ENCODE assay signal across 9 cellular contexts in genomic region chr1:226223786-226224244, GRCh38. TPM values are rescaled to one million over a fixed set of nuclear protein-coding genes. Genes with fewer than 3 reads are reported as not detected.
DNase-seq lines count a peak whose midpoint lies in the region; ATAC-seq, FAIRE-seq and TF ChIP-seq lines count a peak whose summit lies in the region.
"Had no signal": no experiment of that assay in that cellular context is flagged by ENCODE, and none has a peak within 500 bp of the region (broad histone marks: within the 10 kb centered on the region; RNA-seq: fewer than 3 reads in every experiment).

No MANE protein-coding gene starts in this region.

- H3K36me3 ChIP-seq in Karpas-422 (ENCODE audit: insufficient read depth, low read length): peaks cover 5% of the 10 kb centered on the region; the same call in 1 of the 2 replicates
- H3K36me3 ChIP-seq in astrocyte (ENCODE audit: insufficient read depth, low read length): no peaks in the 10 kb centered on the region
- peaks cover 0 to 2% of the 10 kb centered on the region in 2 experiments; a peak in 1 of 5 replicates for H3K36me3 ChIP-seq in HepG2 (replicated peaks in 1 of 2; ENCODE audit: control insufficient read depth in 1 of 2, insufficient read depth in 2 of 2, low read length in 2 of 2)
- no peaks in the 10 kb centered on the region for H3K36me3 ChIP-seq in aorta (ENCODE audit: control insufficient read depth in 1 of 2, insufficient read depth in 2 of 2, low read length in 1 of 2)

- H3K27me3 ChIP-seq in Karpas-422 (ENCODE audit: low read length) (no peaks in the 10 kb centered on the region), astrocyte (ENCODE audit: insufficient read depth, low read length) (peaks cover 3% of the 10 kb centered on the region), HepG2 (ENCODE audit: control insufficient read depth in 1 of 2, insufficient read depth in 2 of 2, low read length in 2 of 2) (no peaks in the 10 kb centered on the region; a peak in 1 of 5 replicates), aorta (ENCODE audit: control insufficient read depth in 1 of 2, insufficient read depth in 2 of 2, low read length in 1 of 2) (no peaks in the 10 kb centered on the region)

- in situ Hi-C loops in HepG2 (cut with HindIII; ENCODE audit: extremely low pct_ligation_motif_present, low pct_unique_long_range_greater_than_20kb): no loop called here

- no CpG with 5 or more reads among the region's 55 CpGs for WGBS in HepG2 (ENCODE audit: low lambda C conversion rate)
- WGBS in aorta, 2 donors: 1 to 2% methylated on average over 48 to 55 of the region's 55 CpGs

- H3K36me3 Mint-ChIP-seq in astrocyte (ENCODE audit: low read depth, unreplicated experiment): no peaks in the 10 kb centered on the region

- TF ChIP-seq EP300 in HepG2 (IDR thresholded peaks at IDR 0.05; ENCODE audit: low read depth in 2 of 2, low read length in 2 of 2): no peak
- TF ChIP-seq EP300 in HepG2 (CRISPR knock-in tag; IDR thresholded peaks at IDR 0.05; ENCODE audit: borderline replicate concordance): no peak

- BruUV-seq in HepG2 (replicated peaks; lab: Mats Ljungman, UMichigan): no TSS peak

- H3K27ac ChIP-seq in Karpas-422 (ENCODE audit: low read length) (peak overlapping the region; percentile 71), astrocyte (ENCODE audit: low read depth, low read length) (no peak overlapping the region), HepG2 (ENCODE audit: extremely low read length, insufficient read depth, low read length) (peak overlapping the region; percentile 87), aorta (ENCODE audit: low read depth in 1 of 2, low read length in 2 of 2) (no peak overlapping the region)

- H3K4me1 Mint-ChIP-seq in astrocyte (ENCODE audit: low read depth, unreplicated experiment): no peaks in the 10 kb centered on the region

- peaks cover 53% of the 10 kb centered on the region for H3K4me1 ChIP-seq in Karpas-422 (ENCODE audit: low read length)
- no peaks in the 10 kb centered on the region for H3K4me1 ChIP-seq in astrocyte (ENCODE audit: insufficient read depth, low read length)
- H3K4me1 ChIP-seq in HepG2 (ENCODE audit: insufficient read depth, low read length): peaks cover 71% of the 10 kb centered on the region
- H3K4me1 ChIP-seq in aorta (ENCODE audit: control insufficient read depth in 1 of 2, insufficient read depth in 2 of 2, low read length in 2 of 2): no peaks in the 10 kb centered on the region

- peaks cover 32% of the 10 kb centered on the region for H3K27me3 Mint-ChIP-seq in astrocyte (ENCODE audit: low read depth, unreplicated experiment)

- intact Hi-C loops in HepG2 (cut with micrococcal nuclease; ENCODE audit: unreplicated experiment) (no loop called here), aorta (cut with DNase I) (no loop called here)

- H3K27ac Mint-ChIP-seq in astrocyte (ENCODE audit: unreplicated experiment): no peak overlapping the region

- POLR2A ChIA-PET in HepG2 (lab: Yijun Ruan, JAX): interaction anchor here (1.0 to 1.4 kb wide), 2 partner anchors 13 to 85 kb away, joined by 3 to 4 read pairs; partner anchors contain the start of gene LIN9

- TF ChIP-seq POLR2A in HepG2 (IDR thresholded peaks at IDR 0.05; ENCODE audit: insufficient read depth in 1 of 2, low read depth in 2 of 2, low read length in 2 of 2): no peak; a peak in 1 of 4 replicates

- TF ChIP-seq RAD21 in HepG2 (CRISPR knock-in tag; IDR thresholded peaks at IDR 0.05): no peak; the same call in 1 of the 2 replicates

- CTCF ChIA-PET in HepG2 (lab: Yijun Ruan, JAX; ENCODE audit: low intra/inter-chr PET ratio, low total read pairs): no interaction called here

- no peaks in the 10 kb centered on the region for H3K79me2 ChIP-seq in Karpas-422 (ENCODE audit: low read length)
- no peaks in the 10 kb centered on the region for H3K79me2 ChIP-seq in astrocyte (ENCODE audit: insufficient read depth, low read length)
- H3K79me2 ChIP-seq in HepG2 (ENCODE audit: insufficient read depth, low read length): no peaks in the 10 kb centered on the region

- no peak for DNase-seq in activated CD4-positive, CD25-positive, alpha-beta regulatory T cell treated with anti-CD3 and anti-CD28 coated beads, Interleukin-2, amount 50 U/mL, for 72 hours
- peak; percentile 80 for DNase-seq in Karpas-422
- DNase-seq in astrocyte (ENCODE audit: low read depth): peak; percentile 4
- DNase-seq in HepG2 (ENCODE audit: low spot score): no peak
- DNase-seq in aorta: no peak
- DNase-seq in HT-29 (ENCODE audit: low spot score): no peak

- no peaks in the 10 kb centered on the region for H3K9me3 Mint-ChIP-seq in astrocyte (ENCODE audit: unreplicated experiment)

- H3K4me3 Mint-ChIP-seq in astrocyte (ENCODE audit: unreplicated experiment): peak overlapping the region; percentile 68

- H3K9me2 ChIP-seq in Karpas-422 (replicated peaks; ENCODE audit: insufficient read depth, low read length): no peaks in the 10 kb centered on the region

- H3K9me3 ChIP-seq in Karpas-422 (ENCODE audit: low read length): no peaks in the 10 kb centered on the region
- no peaks in the 10 kb centered on the region for H3K9me3 ChIP-seq in astrocyte (ENCODE audit: insufficient read depth, low read depth, low read length)
- no peaks in the 10 kb centered on the region for H3K9me3 ChIP-seq in HepG2 (ENCODE audit: low read length)
- H3K9me3 ChIP-seq in aorta (ENCODE audit: control insufficient read depth, low read length): no peaks in the 10 kb centered on the region

- H3K4me3 ChIP-seq in Karpas-422 (ENCODE audit: low read length) (peak overlapping the region; percentile 85), astrocyte (ENCODE audit: insufficient read depth, low read depth, low read length) (peak overlapping the region; percentile 49), HepG2 (replicated peaks in 1 of 3; ENCODE audit: insufficient read depth in 1 of 3, low read depth in 2 of 3, low read length in 3 of 3) (peak overlapping the region; percentile 87 to 90 (median 90)), aorta (ENCODE audit: low read length in 2 of 2) (peak overlapping the region; percentile 49 to 55)

- FAIRE-seq in astrocyte (lab: Jason Lieb, UNC) (no peak), HepG2 (lab: Jason Lieb, UNC) (no peak)
- FAIRE-seq: endometrium had no signal

- H3K9ac ChIP-seq in Karpas-422 (ENCODE audit: low read length) (peak overlapping the region; percentile 80), astrocyte (ENCODE audit: low read length) (no peak overlapping the region), HepG2 (ENCODE audit: insufficient read depth, low read depth, low read length) (peak overlapping the region; percentile 74)

- H2AFZ ChIP-seq in Karpas-422 (ENCODE audit: low read length) (0 out of 2 replicates have a peak overlapping the region, but pooled peaks have one; percentile 78), astrocyte (ENCODE audit: low read depth, low read length) (peak overlapping the region; percentile 92), HepG2 (ENCODE audit: low read length) (no peak overlapping the region)

- no peaks in the 10 kb centered on the region for H4K20me1 ChIP-seq in Karpas-422 (ENCODE audit: insufficient read depth, low read depth, low read length)
- no peaks in the 10 kb centered on the region for H4K20me1 ChIP-seq in astrocyte (ENCODE audit: insufficient read depth, low read length)
- H4K20me1 ChIP-seq in HepG2 (ENCODE audit: insufficient read depth, low read length): no peaks in the 10 kb centered on the region

- H3K4me2 ChIP-seq in Karpas-422 (ENCODE audit: low read depth, low read length, poor library complexity, severe bottlenecking) (peak overlapping the region; percentile 79), astrocyte (ENCODE audit: low read length) (peak overlapping the region; percentile 87), HepG2 (ENCODE audit: low read depth, low read length) (peak overlapping the region; percentile 88)

- TF ChIP-seq CTCF in astrocyte (IDR thresholded peaks at IDR 0.05; ENCODE audit: insufficient read depth, low read depth, low read length) (no peak), HepG2 (CRISPR knock-in tag; IDR thresholded peaks at IDR 0.05) (peak; percentile 63)

- peak; percentile 17 to 36 for ATAC-seq in activated CD4-positive, CD25-positive, alpha-beta regulatory T cell treated with anti-CD3 and anti-CD28 coated beads, Interleukin-2, amount 50 U/mL, for 24 hours
- ATAC-seq in GM21737 (IDR thresholded peaks at IDR 0.05; ENCODE audit: unreplicated experiment) (peak; percentile 59), HepG2 (peak; percentile 9; the same call in 2 of the 3 replicates), aorta (ENCODE audit: low FRiP score) (no peak)

RNA-seq across cellular contexts. Expression of gene MIXL1, which starts 0.4 kb away (rescaled TPM):
- total RNA-seq in Karpas-422 (2014; rRNA removed; shearing (Covaris generic); ENCODE audit: low replicate concordance): 9.2 and 20.8 TPM in 2 replicates
- total RNA-seq in astrocyte (0.16 TPM in 1 of 2 replicates, not detected in the other), HepG2 (2016; rRNA removed; fragmentation: Illumina TruSeq; extraction: Trizol) (7.6 and 8.6 TPM in 2 replicates), aorta (under 1 TPM; 0.19 to 0.51 TPM)
- 2.6 and 2.8 TPM in 2 replicates for total RNA-seq in HepG2 (2016; cell fraction: cytosol; rRNA removed; fragmentation: Illumina TruSeq; extraction: Trizol; ENCODE audit: low read depth)
- total RNA-seq in HepG2 (2016; cell fraction: insoluble cytoplasmic fraction; rRNA removed; fragmentation: Illumina TruSeq; extraction: Trizol): 8.2 and 9.4 TPM in 2 replicates
- total RNA-seq in HepG2 (2016; cell fraction: membrane; rRNA removed; fragmentation: Illumina TruSeq; extraction: Trizol): 9.0 and 9.1 TPM in 2 replicates
- total RNA-seq in HepG2 (2016; cell fraction: nucleus; rRNA removed; fragmentation: Illumina TruSeq; extraction: Trizol): 3.9 and 5.5 TPM in 2 replicates
- polyA plus RNA-seq in HepG2 (2011; rRNA removed) (12.5 and 18.5 TPM in 2 replicates), aorta (not detected)
- polyA plus RNA-seq in HepG2 (2011; cell fraction: cytosol; rRNA removed): 13.8 and 17.1 TPM in 2 replicates
- 2.2 and 4.1 TPM in 2 replicates for polyA plus RNA-seq in HepG2 (2011; cell fraction: nucleus; rRNA removed)
- 5.2 and 28.7 TPM in 2 replicates for polyA plus RNA-seq in HepG2 (2012)
- polyA plus RNA-seq in HepG2 (2016; cell fraction: cytosol; fragmentation: Illumina TruSeq; extraction: Trizol; ENCODE audit: low read depth): 8.5 and 8.8 TPM in 2 replicates
- polyA plus RNA-seq in HepG2 (2016; cell fraction: insoluble cytoplasmic fraction; fragmentation: Illumina TruSeq; extraction: Trizol; ENCODE audit: low read depth): 33.2 and 42.8 TPM in 2 replicates
- 21.0 and 21.4 TPM in 2 replicates for polyA plus RNA-seq in HepG2 (2016; cell fraction: membrane; fragmentation: Illumina TruSeq; extraction: Trizol; ENCODE audit: low read depth)
- polyA plus RNA-seq in HepG2 (2016; cell fraction: nucleus; fragmentation: Illumina TruSeq; extraction: Trizol; ENCODE audit: insufficient read depth, low read depth): 17.4 and 21.8 TPM in 2 replicates
- 29.1 TPM in 1 of 2 replicates, not detected in the other for polyA minus RNA-seq in HepG2 (2011; rRNA and poly(A)+ RNA removed; ENCODE audit: low replicate concordance)
- 8.1 and 8.9 TPM in 2 replicates for polyA minus RNA-seq in HepG2 (2011; cell fraction: cytosol; rRNA and poly(A)+ RNA removed)
- 4.1 and 5.3 TPM in 2 replicates for polyA minus RNA-seq in HepG2 (2011; cell fraction: nucleus; rRNA and poly(A)+ RNA removed)
- total RNA-seq in HT-29 (2014; rRNA removed; shearing (Covaris generic)): not detected in 2 replicates

RNA-seq across cellular contexts. Expression of gene ACBD3, which starts 37.3 kb away (rescaled TPM):
- 20.6 and 25.2 TPM in 2 replicates for total RNA-seq in Karpas-422 (2014; rRNA removed; shearing (Covaris generic); ENCODE audit: low replicate concordance)
- total RNA-seq in astrocyte (66.7 and 69.4 TPM in 2 replicates), HepG2 (2016; rRNA removed; fragmentation: Illumina TruSeq; extraction: Trizol) (39.3 and 59.0 TPM in 2 replicates), aorta (10 to 100 TPM; 41.6 to 45.5 TPM)
- 2.3 and 3.6 TPM in 2 replicates for total RNA-seq in HepG2 (2016; cell fraction: cytosol; rRNA removed; fragmentation: Illumina TruSeq; extraction: Trizol; ENCODE audit: low read depth)
- 39.7 and 56.7 TPM in 2 replicates for total RNA-seq in HepG2 (2016; cell fraction: insoluble cytoplasmic fraction; rRNA removed; fragmentation: Illumina TruSeq; extraction: Trizol)
- 10.1 and 13.7 TPM in 2 replicates for total RNA-seq in HepG2 (2016; cell fraction: membrane; rRNA removed; fragmentation: Illumina TruSeq; extraction: Trizol)
- 22.6 and 23.2 TPM in 2 replicates for total RNA-seq in HepG2 (2016; cell fraction: nucleus; rRNA removed; fragmentation: Illumina TruSeq; extraction: Trizol)
- polyA plus RNA-seq in HepG2 (2011; rRNA removed) (19.4 and 24.3 TPM in 2 replicates), aorta (10 to 100 TPM; 14.2 to 25.4 TPM)
- polyA plus RNA-seq in HepG2 (2011; cell fraction: cytosol; rRNA removed): 12.3 and 17.8 TPM in 2 replicates
- 8.4 and 8.6 TPM in 2 replicates for polyA plus RNA-seq in HepG2 (2011; cell fraction: nucleus; rRNA removed)
- polyA plus RNA-seq in HepG2 (2012): 17.3 and 26.9 TPM in 2 replicates
- polyA plus RNA-seq in HepG2 (2016; cell fraction: cytosol; fragmentation: Illumina TruSeq; extraction: Trizol; ENCODE audit: low read depth): 1.1 and 1.2 TPM in 2 replicates
- polyA plus RNA-seq in HepG2 (2016; cell fraction: insoluble cytoplasmic fraction; fragmentation: Illumina TruSeq; extraction: Trizol; ENCODE audit: low read depth): 54.1 and 54.3 TPM in 2 replicates
- 4.5 and 5.6 TPM in 2 replicates for polyA plus RNA-seq in HepG2 (2016; cell fraction: membrane; fragmentation: Illumina TruSeq; extraction: Trizol; ENCODE audit: low read depth)
- 27.5 and 28.4 TPM in 2 replicates for polyA plus RNA-seq in HepG2 (2016; cell fraction: nucleus; fragmentation: Illumina TruSeq; extraction: Trizol; ENCODE audit: insufficient read depth, low read depth)
- polyA minus RNA-seq in HepG2 (2011; rRNA and poly(A)+ RNA removed; ENCODE audit: low replicate concordance): 11.0 and 11.5 TPM in 2 replicates
- polyA minus RNA-seq in HepG2 (2011; cell fraction: cytosol; rRNA and poly(A)+ RNA removed): 28.0 and 28.4 TPM in 2 replicates
- polyA minus RNA-seq in HepG2 (2011; cell fraction: nucleus; rRNA and poly(A)+ RNA removed): 17.9 and 19.4 TPM in 2 replicates
- total RNA-seq in HT-29 (2014; rRNA removed; shearing (Covaris generic)): 20.0 and 20.5 TPM in 2 replicates

Comparison
In these comparisons a context has a peak if more than half of its experiments do, and no peak if none do; other contexts are left out.
1. DNase-seq: peak in Karpas-422 (single experiment) and astrocyte (single experiment); none in activated CD4-positive, CD25-positive, alpha-beta regulatory T cell treated with anti-CD3 and anti-CD28 coated beads, Interleukin-2, amount 50 U/mL, for 72 hours (single experiment), HepG2 (single experiment), aorta (0 of 2) and HT-29 (single experiment).
2. H3K27ac ChIP-seq: peak in Karpas-422 (single experiment) and HepG2 (single experiment); none in astrocyte (single experiment) and aorta (0 of 2).
3. Peak in every context shown above with its lines, with median percentiles within 50 percentile points of each other: H3K4me2 ChIP-seq and H3K4me3 ChIP-seq.